8 cellular contexts compared by ENCODE assay signal in the genomic region with DNA sequence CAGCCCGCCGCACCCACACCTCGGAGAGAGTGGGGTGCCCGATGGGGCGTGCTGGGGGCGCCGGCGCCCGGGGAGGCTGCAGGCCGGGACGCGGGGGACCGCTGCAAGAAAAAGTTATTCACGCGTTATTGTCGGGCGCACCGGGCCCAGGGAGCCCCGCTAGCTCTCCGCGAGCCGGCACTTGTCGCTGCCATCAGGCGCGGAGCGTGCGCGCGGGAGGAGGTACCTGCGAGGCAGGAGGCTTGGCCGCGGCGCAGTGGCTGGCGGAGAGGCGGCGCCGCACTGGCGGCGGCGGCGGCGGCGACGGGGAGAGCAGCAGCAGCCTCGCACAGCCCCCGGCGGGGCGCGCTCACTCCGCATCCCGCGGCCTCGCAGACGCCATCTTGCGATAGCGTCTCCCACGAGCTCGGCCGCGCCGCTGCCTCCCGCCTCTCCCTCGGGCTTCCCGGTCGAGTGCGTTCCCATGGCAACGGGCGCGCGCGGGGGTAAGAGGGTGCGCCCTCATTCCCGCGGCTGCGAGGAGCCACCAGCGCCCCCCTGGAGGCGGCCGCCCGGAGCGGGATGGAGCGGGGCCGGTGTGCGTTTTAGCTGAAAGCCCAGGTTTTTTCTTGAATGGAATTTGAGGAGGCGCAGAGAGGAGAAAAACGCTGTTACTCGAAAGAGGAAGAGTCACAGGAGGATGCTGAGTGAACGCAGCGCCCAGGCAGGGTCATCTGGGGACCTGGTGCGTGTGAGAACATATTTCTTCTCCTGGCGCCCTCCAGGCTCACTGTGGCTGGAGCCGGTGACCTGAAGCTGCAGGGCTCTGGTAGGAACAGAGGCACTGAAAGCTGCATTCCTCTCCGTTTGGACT. TPM values are rescaled to one million over a fixed set of nuclear protein-coding genes. Genes with fewer than 3 reads are reported as not detected.
A peak's percentile ranks its signal among the peaks of the same experiment; 100 is the strongest.
DNase-seq lines count a peak whose midpoint lies in the region; ATAC-seq and TF ChIP-seq lines count a peak whose summit lies in the region.

Gene CHN1 (minus strand): TSS at position 402 of the 853 bp plus-strand sequence. CDS start 469 bp downstream, outside the sequence.

- H3K27me3 Mint-ChIP-seq in activated CD8-positive, alpha-beta memory T cell treated with anti-CD3 and anti-CD28 coated beads, Interleukin-2, amount 10 ng/mL, durations not matched to agents 7 days and 5 days = peaks cover 65% of the 10 kb centered on the region
- H3K27me3 Mint-ChIP-seq in endothelial cell (ENCODE audit: unreplicated experiment) = peaks cover 7% of the 10 kb centered on the region

- TF ChIP-seq CTCF in 22Rv1 (IDR thresholded peaks at IDR 0.05) (0 out of 2 replicates have a peak, but pooled peaks have one; percentile 3), endothelial cell (IDR thresholded peaks at IDR 0.05; ENCODE audit: unreplicated experiment) (no peak)

- CTCF ChIA-PET in activated CD8-positive, alpha-beta memory T cell treated with anti-CD3 and anti-CD28 coated beads, Interleukin-2, amount 10 ng/mL, durations not matched to agents 7 days and 5 days (lab: Charles Lee) = interaction anchor here (0.7 to 2.7 kb wide), 10 partner anchors 15 to 308 kb away, joined by 3 to 17 read pairs (median 4); no protein-coding TSS in a partner anchor

- H3K4me1 Mint-ChIP-seq in activated CD8-positive, alpha-beta memory T cell treated with anti-CD3 and anti-CD28 coated beads, Interleukin-2, amount 10 ng/mL, durations not matched to agents 7 days and 5 days = peaks cover 10% of the 10 kb centered on the region
- peaks cover 16% of the 10 kb centered on the region for H3K4me1 Mint-ChIP-seq in endothelial cell (ENCODE audit: unreplicated experiment)

- DNase-seq in NCI-H510A (lab: John Stamatoyannopoulos, UW) = peak; percentile 97
- peak; percentile 66 for DNase-seq in activated CD8-positive, alpha-beta memory T cell treated with anti-CD3 and anti-CD28 coated beads, Interleukin-2, amount 10 ng/mL, durations not matched to agents 7 days and 5 days
- peak; percentile 85 for DNase-seq in endothelial cell (ENCODE audit: low spot score)
- DNase-seq in midbrain (lab: John Stamatoyannopoulos, UW) = peak; percentile 89
- DNase-seq in stimulated activated CD8-positive, alpha-beta memory T cell treated with anti-CD3 and anti-CD28 coated beads, Interleukin-15, amount 100 ng/mL, for 4 hours (ENCODE audit: low read depth in 2 of 2) = peak; percentile 17 to 32

- no peak within 1 kb of the TSS for H3K27ac ChIP-seq in 22Rv1

- peak within 1 kb of the TSS; percentile 71 for H3K4me3 Mint-ChIP-seq in activated CD8-positive, alpha-beta memory T cell treated with anti-CD3 and anti-CD28 coated beads, Interleukin-2, amount 10 ng/mL, durations not matched to agents 7 days and 5 days
- H3K4me3 Mint-ChIP-seq in endothelial cell (ENCODE audit: unreplicated experiment) = peak within 1 kb of the TSS; percentile 99

- no peak within 1 kb of the TSS for H3K27ac Mint-ChIP-seq in activated CD8-positive, alpha-beta memory T cell treated with anti-CD3 and anti-CD28 coated beads, Interleukin-2, amount 10 ng/mL, durations not matched to agents 7 days and 5 days
- H3K27ac Mint-ChIP-seq in endothelial cell (ENCODE audit: unreplicated experiment) = peak within 1 kb of the TSS; percentile 94

- H3K9me3 Mint-ChIP-seq in activated CD8-positive, alpha-beta memory T cell treated with anti-CD3 and anti-CD28 coated beads, Interleukin-2, amount 10 ng/mL, durations not matched to agents 7 days and 5 days (ENCODE audit: low read depth) = no peaks in the 10 kb centered on the region
- no peaks in the 10 kb centered on the region for H3K9me3 Mint-ChIP-seq in endothelial cell (ENCODE audit: unreplicated experiment)

- H3K36me3 Mint-ChIP-seq in activated CD8-positive, alpha-beta memory T cell treated with anti-CD3 and anti-CD28 coated beads, Interleukin-2, amount 10 ng/mL, durations not matched to agents 7 days and 5 days = peaks cover 1% of the 10 kb centered on the region
- peaks cover 3% of the 10 kb centered on the region for H3K36me3 Mint-ChIP-seq in endothelial cell (ENCODE audit: low read depth, unreplicated experiment)

- ATAC-seq in GM18511 (IDR thresholded peaks at IDR 0.05; ENCODE audit: unreplicated experiment) (peak; percentile 80), HG03066 (IDR thresholded peaks at IDR 0.05; ENCODE audit: low read depth, unreplicated experiment) (peak; percentile 67)
- ATAC-seq in activated CD8-positive, alpha-beta memory T cell treated with anti-CD3 and anti-CD28 coated beads, Interleukin-2, amount 10 ng/mL, durations not matched to agents 7 days and 5 days = peak; percentile 88

RNA-seq across cellular contexts. Expression of gene CHN1, which starts in this region (rescaled TPM):
- 1 to 10 TPM; 1.7 to 4.5 TPM for total RNA-seq in activated CD8-positive, alpha-beta memory T cell treated with anti-CD3 and anti-CD28 coated beads, Interleukin-2, amount 10 ng/mL, durations not matched to agents 7 days and 5 days
- 26.3 TPM for total RNA-seq in endothelial cell (ENCODE audit: unreplicated experiment)

Comparison
In these comparisons a context has a peak if more than half of its experiments do, and no peak if none do; other contexts are left out.
1. DNase-seq: peak in every context shown above with its lines; median percentile 97 in NCI-H510A; 89 in midbrain; 85 in endothelial cell; 66 in activated CD8-positive, alpha-beta memory T cell treated with anti-CD3 and anti-CD28 coated beads, Interleukin-2, amount 10 ng/mL, durations not matched to agents 7 days and 5 days; 24 in stimulated activated CD8-positive, alpha-beta memory T cell treated with anti-CD3 and anti-CD28 coated beads, Interleukin-15, amount 100 ng/mL, for 4 hours.